ENCODE assay signal across 15 cellular contexts in genomic region chr6:30568245-30568644, GRCh38. TPM values are rescaled to one million over a fixed set of nuclear protein-coding genes. Genes with fewer than 3 reads are reported as not detected.
DNase-seq lines count a peak whose midpoint lies in the region; ATAC-seq, FAIRE-seq and TF ChIP-seq lines count a peak whose summit lies in the region.
"Had no signal": no experiment of that assay in that cellular context is flagged by ENCODE, and none has a peak within 500 bp of the region (broad histone marks: within the 10 kb centered on the region; RNA-seq: fewer than 3 reads in every experiment).

No MANE protein-coding gene starts in this region.

- DNase-seq in activated effector memory CD4-positive, alpha-beta T cell treated with anti-CD3 and anti-CD28 coated beads, Interleukin-2, amount 50 U/mL, for 16 hours, result peak; percentile 74
- no peak for DNase-seq in activated effector memory CD4-positive, alpha-beta T cell treated with Interleukin-2 at 50 U/mL for 16 hours
- DNase-seq in activated B cell treated with CpG ODN at 0.5 μM for 24 hours (no peak), kidney tubule cell (ENCODE audit: low spot score) (peak; percentile 45), GM12891 (ENCODE audit: insufficient read length, low spot score) (no peak), substantia nigra (lab: John Stamatoyannopoulos, UW) (no peak), testis (no peak)
- DNase-seq in stimulated activated CD8-positive, alpha-beta memory T cell treated with anti-CD3 and anti-CD28 coated beads, Interleukin-7, amount 100 ng/mL, for 48 hours (ENCODE audit: extremely low read depth in 1 of 2, low read depth in 1 of 2), result peak; percentile 20 to 22
- DNase-seq: AML-193, dermis blood vessel endothelial cell, MV-4-11, NCI-H345 had no signal

- intact Hi-C loops in activated B cell treated with CpG ODN at 0.5 μM for 24 hours (cut with micrococcal nuclease) (no loop called here), testis (cut with DNase I; ENCODE audit: low total_unique reads) (no loop called here)

- H3K27ac ChIP-seq in substantia nigra (ENCODE audit: low read depth, low read length, poor library complexity, severe bottlenecking) (no peak overlapping the region), testis (no peak overlapping the region)
- H3K27ac ChIP-seq: parathyroid adenoma had no signal

- no peak for FAIRE-seq in GM12891 (lab: Jason Lieb, UNC)

- H3K4me3 Mint-ChIP-seq in activated B cell treated with CpG ODN at 0.5 μM for 24 hours, result no peak overlapping the region
- H3K4me3 Mint-ChIP-seq: memory B cell had no signal

- no peak for TF ChIP-seq CTCF in activated B cell treated with CpG ODN at 0.5 μM for 24 hours (IDR thresholded peaks at IDR 0.05)
- no peak for TF ChIP-seq CTCF in testis (IDR thresholded peaks at IDR 0.05)

- H3K27me3 Mint-ChIP-seq in activated B cell treated with CpG ODN at 0.5 μM for 24 hours, result no peaks in the 10 kb centered on the region
- H3K27me3 Mint-ChIP-seq: memory B cell had no signal

- H3K27ac Mint-ChIP-seq in activated B cell treated with CpG ODN at 0.5 μM for 24 hours, result peak overlapping the region; percentile 27
- H3K27ac Mint-ChIP-seq: memory B cell had no signal

- POLR2A ChIA-PET in activated B cell treated with CpG ODN at 0.5 μM for 24 hours (lab: Charles Lee), result interaction anchor here (3.3 kb wide), 1 partner anchor 13 kb away, joined by 63 read pairs; the partner anchor contains the start of genes GNL1 and PRR3

- TF ChIP-seq POLR2A in GM12891 (IDR thresholded peaks at IDR 0.05; ENCODE audit: low read depth, low read length), result no peak
- no peak for TF ChIP-seq POLR2A in testis (IDR thresholded peaks at IDR 0.05)

- ATAC-seq in activated B cell treated with CpG ODN at 0.5 μM for 24 hours (ENCODE audit: low read depth), result no peak
- ATAC-seq: Panc1 had no signal

- CTCF ChIA-PET in activated B cell treated with CpG ODN at 0.5 μM for 24 hours (lab: Charles Lee), result no interaction called here

- WGBS in testis, 2 donors, result 58 to 62% methylated on average over 3 of the region's 3 CpGs

- peaks cover 35% of the 10 kb centered on the region for H3K4me1 Mint-ChIP-seq in activated B cell treated with CpG ODN at 0.5 μM for 24 hours

- no peaks in the 10 kb centered on the region for H3K36me3 ChIP-seq in testis (ENCODE audit: low read depth, missing control alignments)

- H3K4me3 ChIP-seq in testis, result no peak overlapping the region

- no peaks in the 10 kb centered on the region for H3K9me3 Mint-ChIP-seq in activated B cell treated with CpG ODN at 0.5 μM for 24 hours
- H3K9me3 Mint-ChIP-seq: memory B cell had no signal

- H3K36me3 Mint-ChIP-seq in activated B cell treated with CpG ODN at 0.5 μM for 24 hours (ENCODE audit: low read depth), result peaks cover 14% of the 10 kb centered on the region

- no peaks in the 10 kb centered on the region for H3K9me3 ChIP-seq in testis

- H3K4me1 ChIP-seq in testis, result peaks cover 14% of the 10 kb centered on the region

- no peaks in the 10 kb centered on the region for H3K27me3 ChIP-seq in testis

TF ChIP-seq in GM12891, 5 proteins besides CTCF, POLR2A, EP300 and RAD21:
- no peak for TF ChIP-seq PAX5 (IDR thresholded peaks at IDR 0.05; ENCODE audit: insufficient read depth, low read length, severe bottlenecking)
- no peak for TF ChIP-seq SPI1 (IDR thresholded peaks at IDR 0.05; ENCODE audit: low read depth, low read length)
- TF ChIP-seq POU2F2 (IDR thresholded peaks at IDR 0.05; ENCODE audit: low read depth, low read length), result no peak
- TF ChIP-seq TAF1 (IDR thresholded peaks at IDR 0.05; ENCODE audit: low read depth, low read length), result no peak

RNA-seq across cellular contexts. Expression of gene ABCF1, which starts 3.0 kb away (rescaled TPM):
- total RNA-seq in activated B cell treated with CpG ODN at 0.5 μM for 24 hours (93.7 and 94.5 TPM in 2 replicates), testis (10 to 100 TPM; 63.2 to 67.1 TPM)
- 48.8 TPM for polyA plus RNA-seq in GM12891 (2012; ENCODE audit: low read depth, missing spikeins)
- polyA plus RNA-seq in testis (ENCODE audit: insufficient read depth, low read depth, low replicate concordance), result 104 TPM

RNA-seq across cellular contexts. Expression of gene PRR3, which starts 11.2 kb away (rescaled TPM):
- total RNA-seq in activated B cell treated with CpG ODN at 0.5 μM for 24 hours, result 24.1 and 29.5 TPM in 2 replicates
- polyA plus RNA-seq in GM12891 (2012; ENCODE audit: low read depth, missing spikeins), result 12.4 TPM
- 10 to 100 TPM; 11.2 to 22.9 TPM for total RNA-seq in testis
- 11.0 TPM for polyA plus RNA-seq in testis (ENCODE audit: insufficient read depth, low read depth, low replicate concordance)

RNA-seq across cellular contexts. Expression of gene GNL1, which starts 12.0 kb away (rescaled TPM):
- total RNA-seq in activated B cell treated with CpG ODN at 0.5 μM for 24 hours (67.2 and 67.4 TPM in 2 replicates), testis (10 to 100 TPM; 68.7 to 72.8 TPM)
- polyA plus RNA-seq in GM12891 (2012; ENCODE audit: low read depth, missing spikeins), result 36.3 TPM
- 205 TPM for polyA plus RNA-seq in testis (ENCODE audit: insufficient read depth, low read depth, low replicate concordance)

RNA-seq across cellular contexts. Expression of gene PPP1R10, which starts 48.8 kb away (rescaled TPM):
- total RNA-seq in activated B cell treated with CpG ODN at 0.5 μM for 24 hours (85.6 and 112 TPM in 2 replicates), testis (10 to 100 TPM; 50.8 to 72.7 TPM)
- polyA plus RNA-seq in GM12891 (2012; ENCODE audit: low read depth, missing spikeins), result 10.6 TPM
- polyA plus RNA-seq in testis (ENCODE audit: insufficient read depth, low read depth, low replicate concordance), result 47.4 TPM

RNA-seq across cellular contexts. Expression of gene MRPS18B, which starts 49.4 kb away (rescaled TPM):
- 57.7 and 61.2 TPM in 2 replicates for total RNA-seq in activated B cell treated with CpG ODN at 0.5 μM for 24 hours
- 94.9 TPM for polyA plus RNA-seq in GM12891 (2012; ENCODE audit: low read depth, missing spikeins)
- 10 to 100 TPM; 36.1 to 49.5 TPM for total RNA-seq in testis
- polyA plus RNA-seq in testis (ENCODE audit: insufficient read depth, low read depth, low replicate concordance), result 54.5 TPM

Comparison
In these comparisons a context has a peak if more than half of its experiments do, and no peak if none do; other contexts are left out.
1. DNase-seq: peak in activated effector memory CD4-positive, alpha-beta T cell treated with anti-CD3 and anti-CD28 coated beads, Interleukin-2, amount 50 U/mL, for 16 hours (single experiment), kidney tubule cell (single experiment) and stimulated activated CD8-positive, alpha-beta memory T cell treated with anti-CD3 and anti-CD28 coated beads, Interleukin-7, amount 100 ng/mL, for 48 hours (2 of 2); none in activated effector memory CD4-positive, alpha-beta T cell treated with Interleukin-2 at 50 U/mL for 16 hours (single experiment), activated B cell treated with CpG ODN at 0.5 μM for 24 hours (single experiment), GM12891 (single experiment), substantia nigra (0 of 49) and testis (single experiment).